Comparison of ENCODE assay signal across 21 cellular contexts in the genomic region with DNA sequence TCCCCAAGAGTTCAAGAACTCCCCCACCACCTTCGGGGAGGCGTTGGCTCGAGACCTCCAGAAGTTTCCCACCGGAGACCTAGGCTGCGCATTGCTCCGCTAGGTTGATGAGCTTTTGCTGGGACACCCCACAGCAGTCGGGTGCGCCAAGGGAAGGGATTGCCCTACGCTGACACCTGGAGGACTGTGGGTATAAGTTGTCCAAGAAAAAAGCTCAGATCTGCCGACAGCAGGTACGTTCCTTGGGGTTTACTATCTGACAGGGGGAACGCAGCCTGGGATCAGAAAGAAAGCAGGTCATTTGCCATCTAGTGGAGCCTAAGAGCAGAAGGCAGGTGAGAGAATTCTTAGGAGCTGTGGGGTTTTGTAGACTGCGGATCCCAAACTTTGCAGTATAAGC.
DNase-seq lines count a peak whose midpoint lies in the region; ATAC-seq, FAIRE-seq and TF ChIP-seq lines count a peak whose summit lies in the region.
"Had no signal": no experiment of that assay in that cellular context is flagged by ENCODE, and none has a peak within 500 bp of the region (broad histone marks: within the 10 kb centered on the region; RNA-seq: fewer than 3 reads in every experiment).

No MANE protein-coding gene starts in this region.

- FAIRE-seq in RCC 7860 (lab: Jason Lieb, UNC): no peak
- FAIRE-seq: astrocyte had no signal

- DNase-seq in DMS53 (lab: John Stamatoyannopoulos, UW): peak; percentile 2
- DNase-seq in DMS53 treated with DMSO at 0.1 percent for 48 hours (lab: John Stamatoyannopoulos, UW; ENCODE audit: unreplicated experiment): no peak
- DNase-seq in RPMI8226: peak; percentile 7
- peak; percentile 54 for DNase-seq in iPS DF 19.7 (ENCODE audit: low read depth, low spot score)
- no peak for DNase-seq in transverse colon
- no peak for DNase-seq in RCC 7860 (ENCODE audit: low spot score)
- no peak for DNase-seq in left colon
- DNase-seq: 8988T; activated naive CD4-positive, alpha-beta T cell treated with anti-CD3 and anti-CD28 coated beads, Interleukin-2, amount 50 U/mL, for 16 hours; foreskin fibroblast; GM23248; left cardiac atrium; MG63; NCI-H187 treated with DMSO at 0.1 percent for 48 hours; NCI-H510A treated with DMSO at 0.1 percent for 48 hours had no signal

- H3K4me1 ChIP-seq in transverse colon: no peaks in the 10 kb centered on the region
- H3K4me1 ChIP-seq: BLaER1 treated with 17β-estradiol and CSF1 and Interleukin-3, amounts not matched to agents 10 nM and 100 nM; right atrium auricular region had no signal

- no peak overlapping the region for H3K27ac ChIP-seq in transverse colon
- H3K27ac ChIP-seq: BLaER1 treated with 17β-estradiol and CSF1 and Interleukin-3, amounts not matched to agents 10 nM and 100 nM; GM23248; right atrium auricular region; RWPE1 had no signal

- 85% methylated on average over 13 of the region's 13 CpGs; no CpG with 5 or more reads in 1 of the 2 donors for WGBS in transverse colon (ENCODE audit: low coverage in 1 of 2), 2 donors

- H3K4me3 ChIP-seq in GM12875 (ENCODE audit: low read depth, low read length) (no peak overlapping the region), transverse colon (no peak overlapping the region)
- H3K4me3 ChIP-seq: BLaER1 treated with 17β-estradiol and CSF1 and Interleukin-3, amounts not matched to agents 10 nM and 100 nM; GM23248; MG63; right atrium auricular region had no signal

- in situ Hi-C loops in transverse colon (cut with MboI; ENCODE audit: low pct_ligation_motif_present in 1 of 4, low pct_unique_long_range_greater_than_20kb in 1 of 4, low sequenced_read_pairs in 3 of 4): no loop called here

- H3K27me3 ChIP-seq in transverse colon: no peaks in the 10 kb centered on the region
- H3K27me3 ChIP-seq: BLaER1 treated with 17β-estradiol and CSF1 and Interleukin-3, amounts not matched to agents 10 nM and 100 nM; MG63; right atrium auricular region had no signal

- H3K36me3 ChIP-seq in transverse colon: no peaks in the 10 kb centered on the region
- H3K36me3 ChIP-seq: BLaER1 treated with 17β-estradiol and CSF1 and Interleukin-3, amounts not matched to agents 10 nM and 100 nM; MG63; right atrium auricular region had no signal

- no peak for TF ChIP-seq EP300 in transverse colon (IDR thresholded peaks at IDR 0.05; ENCODE audit: low read depth)

- TF ChIP-seq CTCF in GM12875 (IDR thresholded peaks at IDR 0.05; ENCODE audit: borderline replicate concordance, insufficient read depth, low read depth, low read length): 0 out of 2 replicates have a peak, but pooled peaks have one; percentile 8
- TF ChIP-seq CTCF in transverse colon (IDR thresholded peaks at IDR 0.05): no peak

- intact Hi-C loops in transverse colon (cut with DNase I; ENCODE audit: low total_unique reads): no loop called here
- intact Hi-C loops in left colon (cut with DNase I, micrococcal nuclease): no loop called here

- H3K9me3 ChIP-seq in transverse colon: no peaks in the 10 kb centered on the region
- H3K9me3 ChIP-seq: MG63, right atrium auricular region had no signal

- ATAC-seq in left colon: no peak
- ATAC-seq: left cardiac atrium; stimulated activated memory B cell treated with anti-CD40 and anti-IgM and Interleukin-4, amounts not matched to agents 10 μg/mL and 1 μg/mL and 100 μg/mL, for 72 hours had no signal

- TF ChIP-seq POLR2A in transverse colon (IDR thresholded peaks at IDR 0.05): no peak

Comparison
In these comparisons a context has a peak if more than half of its experiments do, and no peak if none do; other contexts are left out.
1. DNase-seq: peak in DMS53 (single experiment), RPMI8226 (single experiment) and iPS DF 19.7 (single experiment); none in DMS53 treated with DMSO at 0.1 percent for 48 hours (single experiment), transverse colon (single experiment), RCC 7860 (single experiment) and left colon (0 of 2).